ENCODE assay signal across 2 cellular contexts in the genomic region with DNA sequence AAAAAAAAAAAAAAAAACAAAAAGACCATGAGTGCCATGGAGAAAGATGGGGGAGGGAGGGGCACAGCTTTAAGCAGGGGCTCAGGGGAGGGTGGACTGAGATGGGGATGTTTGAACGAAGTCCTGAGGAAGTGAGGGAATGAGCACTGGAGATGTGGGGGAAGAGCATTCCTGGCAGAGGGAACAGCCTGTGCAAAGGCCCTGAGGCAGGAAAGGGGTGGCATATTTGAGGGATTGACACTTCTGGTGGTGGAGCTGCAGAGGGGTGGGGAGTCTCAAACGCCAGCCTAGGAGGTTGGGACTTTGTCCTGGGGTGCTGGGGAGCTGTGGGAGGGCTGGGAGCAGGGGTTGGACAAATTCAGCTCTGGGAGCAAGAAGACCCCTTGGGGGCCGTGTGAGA.
A peak's percentile ranks its signal among the peaks of the same experiment; 100 is the strongest.
TF ChIP-seq lines count a peak whose summit lies in the region.

No MANE protein-coding gene starts in this region.

TF ChIP-seq in HEK293, 187 proteins besides CTCF, POLR2A, EP300 and RAD21:
- TF ChIP-seq ZNF18 (tag by site-specific recombination; IDR thresholded peaks at IDR 0.05) (no peak), ZNF623 (tag by site-specific recombination; IDR thresholded peaks at IDR 0.05) (peak; percentile 98)

TF ChIP-seq in H1, 55 proteins besides CTCF, POLR2A, EP300 and RAD21:
- TF ChIP-seq SUZ12 (IDR thresholded peaks at IDR 0.05; ENCODE audit: low read length) (no peak), KDM1A (IDR thresholded peaks at IDR 0.05; ENCODE audit: borderline replicate concordance, low read length) (0 out of 2 replicates have a peak, but pooled peaks have one; percentile 15)
TF ChIP-seq in H1: peak in this region for 1.
